ENCODE assay signal across 29 cellular contexts in genomic region chr3:136904746-136905145, GRCh38.
"Had no signal": no experiment of that assay in that cellular context is flagged by ENCODE, and none has a peak within 500 bp of the region (broad histone marks: within the 10 kb centered on the region; RNA-seq: fewer than 3 reads in every experiment).

No MANE protein-coding gene starts in this region.

- H3K4me3 Mint-ChIP-seq: stimulated activated effector memory CD8-positive, alpha-beta T cell treated with anti-CD3 and anti-CD28 coated beads, Interleukin-12 subunit alpha, Interleukin-12 subunit beta, amount 100 ng/mL, for 72 hours; stimulated activated memory B cell treated with anti-CD40 and anti-IgM and Interleukin-4, amounts not matched to agents 10 μg/mL and 1 μg/mL and 100 μg/mL, for 72 hours; stimulated activated naive B cell treated with anti-CD40 and anti-IgM and Interleukin-4, amounts not matched to agents 10 μg/mL and 1 μg/mL and 100 μg/mL, for 72 hours; stimulated activated naive CD8-positive, alpha-beta T cell treated with anti-CD3 and anti-CD28 coated beads, Interleukin-15, amount 100 ng/mL, for 72 hours; stimulated activated naive CD8-positive, alpha-beta T cell treated with anti-CD3 and anti-CD28 coated beads, Interleukin-15, Interleukin-2, amounts not matched to agents 100 ng/mL and 50 ng/mL, for 24 hours; type B pancreatic cell had no signal

- ATAC-seq: stimulated activated effector memory CD8-positive, alpha-beta T cell treated with anti-CD3 and anti-CD28 coated beads, Interleukin-12 subunit alpha, Interleukin-12 subunit beta, amount 100 ng/mL, for 72 hours; stimulated activated memory B cell treated with anti-CD40 and anti-IgM and Interleukin-4, amounts not matched to agents 10 μg/mL and 1 μg/mL and 100 μg/mL, for 72 hours; stimulated activated naive B cell treated with anti-CD40 and anti-IgM and Interleukin-4, amounts not matched to agents 10 μg/mL and 1 μg/mL and 100 μg/mL, for 72 hours; stimulated activated naive CD8-positive, alpha-beta T cell treated with anti-CD3 and anti-CD28 coated beads, Interleukin-15, amount 100 ng/mL, for 72 hours; stimulated activated naive CD8-positive, alpha-beta T cell treated with anti-CD3 and anti-CD28 coated beads, Interleukin-15, Interleukin-2, amounts not matched to agents 100 U/mL and 50 U/mL, for 24 hours; upper lobe of right lung had no signal

- H3K27ac ChIP-seq: stomach, suprapubic skin, testis, thoracic aorta, thyroid gland, tibial artery, tibial nerve, transverse colon, upper lobe of left lung, upper lobe of right lung, uterus, vagina had no signal

- H3K27me3 Mint-ChIP-seq: stimulated activated memory B cell treated with anti-CD40 and anti-IgM and Interleukin-4, amounts not matched to agents 10 μg/mL and 1 μg/mL and 100 μg/mL, for 72 hours; stimulated activated naive B cell treated with anti-CD40 and anti-IgM and Interleukin-4, amounts not matched to agents 10 μg/mL and 1 μg/mL and 100 μg/mL, for 72 hours; stimulated activated naive CD8-positive, alpha-beta T cell treated with anti-CD3 and anti-CD28 coated beads, Interleukin-15, amount 100 ng/mL, for 72 hours; stimulated activated naive CD8-positive, alpha-beta T cell treated with anti-CD3 and anti-CD28 coated beads, Interleukin-15, Interleukin-2, amounts not matched to agents 100 ng/mL and 50 ng/mL, for 24 hours; type B pancreatic cell had no signal

- H3K27ac Mint-ChIP-seq: stimulated activated memory B cell treated with anti-CD40 and anti-IgM and Interleukin-4, amounts not matched to agents 10 μg/mL and 1 μg/mL and 100 μg/mL, for 72 hours; stimulated activated naive CD8-positive, alpha-beta T cell treated with anti-CD3 and anti-CD28 coated beads, Interleukin-15, amount 100 ng/mL, for 72 hours; stimulated activated naive CD8-positive, alpha-beta T cell treated with anti-CD3 and anti-CD28 coated beads, Interleukin-15, Interleukin-2, amounts not matched to agents 100 ng/mL and 50 ng/mL, for 24 hours; type B pancreatic cell had no signal

- H3K4me3 ChIP-seq: stomach, suprapubic skin, testis, thoracic aorta, thyroid gland, tibial artery, tibial nerve, transverse colon, upper lobe of left lung, upper lobe of right lung, uterus, vagina had no signal

- H3K9me3 ChIP-seq: testis, thyroid gland had no signal

- DNase-seq: stimulated activated CD4-positive, alpha-beta T cell treated with anti-CD3 and anti-CD28 coated beads, Interleukin-2, amount 100 ng/mL, for 48 hours; stimulated activated CD4-positive, alpha-beta T cell treated with anti-CD3 and anti-CD28 coated beads, Interleukin-4, amount 100 ng/mL, for 1 hour; stimulated activated CD4-positive, alpha-beta T cell treated with anti-CD3 and anti-CD28 coated beads, Interleukin-4, amount 100 ng/mL, for 24 hours; stimulated activated CD4-positive, alpha-beta T cell treated with anti-CD3 and anti-CD28 coated beads, Interleukin-4, amount 100 ng/mL, for 4 hours; stimulated activated CD8-positive, alpha-beta memory T cell treated with anti-CD3 and anti-CD28 coated beads, Interleukin-4, amount 100 ng/mL, for 48 hours; stimulated activated naive B cell treated with anti-CD40 and anti-IgM and Interleukin-4, amounts not matched to agents 10 μg/mL and 1 μg/mL and 100 μg/mL, for 72 hours; stimulated activated naive CD4-positive, alpha-beta T cell; stimulated activated naive CD4-positive, alpha-beta T cell treated with Interleukin-2 at 50 U/mL for 16 hours; stimulated activated naive CD8-positive, alpha-beta T cell treated with anti-CD3 and anti-CD28 coated beads, Interleukin-15, amount 100 ng/mL, for 72 hours; stimulated activated naive CD8-positive, alpha-beta T cell treated with anti-CD3 and anti-CD28 coated beads, Interleukin-15, Interleukin-2, amounts not matched to agents 100 U/mL and 50 U/mL, for 24 hours; stomach; substantia nigra; testis; thyroid gland; tibial artery; transverse colon; trophoblast cell; upper lobe of left lung; upper lobe of right lung; uterus had no signal

- H3K36me3 ChIP-seq: thoracic aorta, thyroid gland, transverse colon, upper lobe of right lung, uterus, vagina had no signal

- H3K4me1 ChIP-seq: testis, uterus had no signal

- H3K27me3 ChIP-seq: stomach, suprapubic skin, testis, thyroid gland, tibial artery, tibial nerve, transverse colon, upper lobe of left lung, upper lobe of right lung, uterus, vagina had no signal

- FAIRE-seq: urothelium cell line had no signal
